8 cellular contexts compared by ENCODE assay signal in the genomic region with DNA sequence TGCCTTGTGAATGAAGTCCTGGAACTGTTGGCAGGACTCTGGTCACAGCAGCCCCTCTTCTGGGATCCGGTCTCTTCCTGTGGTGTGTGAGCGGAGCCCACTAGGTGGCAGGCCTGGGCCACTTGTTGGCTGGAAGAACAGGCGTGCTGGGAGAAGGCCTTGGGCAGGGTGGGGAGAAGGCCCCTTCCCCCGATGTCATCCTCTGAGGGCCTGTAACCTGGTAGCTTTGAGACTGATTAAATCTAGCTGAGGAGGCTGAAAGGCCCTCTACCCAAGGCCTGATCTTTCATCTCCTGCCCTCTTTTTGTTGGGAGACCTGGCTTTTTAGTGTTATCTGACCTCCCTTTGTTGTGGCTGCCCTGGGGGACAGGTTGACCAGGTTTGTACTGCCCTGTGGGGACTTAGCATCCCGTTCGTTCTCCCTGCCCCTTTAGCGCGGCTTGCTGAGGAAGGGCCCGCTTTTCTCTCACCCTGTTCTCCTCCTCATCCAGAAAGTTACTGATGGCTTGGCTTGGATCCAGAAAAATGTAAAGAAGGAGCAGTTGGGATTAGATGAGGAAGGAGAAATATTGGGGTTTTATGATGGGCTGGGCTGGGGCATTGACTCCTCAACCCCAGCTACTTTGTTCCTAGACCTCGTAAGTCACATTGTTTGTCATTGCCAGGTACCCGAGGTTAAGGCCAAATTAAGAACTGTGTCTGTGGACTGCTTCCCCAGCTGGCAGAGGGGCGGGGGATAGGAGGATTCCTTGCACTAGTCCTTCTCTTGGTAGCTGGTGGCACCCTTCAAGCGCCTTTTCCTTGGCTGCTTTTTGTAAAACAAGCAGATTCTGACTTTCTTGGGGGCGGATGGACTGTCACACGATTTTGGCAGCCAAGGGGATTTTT. TPM values are rescaled to one million over a fixed set of nuclear protein-coding genes. Genes with fewer than 3 reads are reported as not detected.
A peak's percentile ranks its signal among the peaks of the same experiment; 100 is the strongest.
DNase-seq lines count a peak whose midpoint lies in the region; ATAC-seq and TF ChIP-seq lines count a peak whose summit lies in the region.

No MANE protein-coding gene starts in this region.

- H3K4me2 ChIP-seq in KMS-11, result peak overlapping the region; percentile 23; the same call in 1 of the 2 replicates

- no peaks in the 10 kb centered on the region for H3K9me3 Mint-ChIP-seq in activated naive CD4-positive, alpha-beta T cell treated with anti-CD3 and anti-CD28 coated beads, Interleukin-2, amount 50 U/mL, for 72 hours

- ATAC-seq in GM18498 (IDR thresholded peaks at IDR 0.05; ENCODE audit: unreplicated experiment) (peak; percentile 69), Right ventricle myocardium superior (ENCODE audit: poor library complexity) (peak; percentile 96), HG03378 (IDR thresholded peaks at IDR 0.05; ENCODE audit: unreplicated experiment) (no peak)
- peak; percentile 79 to 87 for ATAC-seq in activated naive CD4-positive, alpha-beta T cell treated with anti-CD3 and anti-CD28 coated beads, Interleukin-2, amount 50 U/mL, for 72 hours

- H3K4me3 ChIP-seq in AG04450 (ENCODE audit: low read depth, low read length) (no peak overlapping the region), KMS-11 (IDR thresholded peaks at IDR 0.05; ENCODE audit: insufficient read depth, low read depth, low read length) (no peak overlapping the region)

- no peaks in the 10 kb centered on the region for H4K20me1 ChIP-seq in KMS-11 (ENCODE audit: insufficient read depth)

- TF ChIP-seq CTCF in AG04450 (IDR thresholded peaks at IDR 0.05; ENCODE audit: low read depth, low read length) (peak; percentile 97), KMS-11 (conservative IDR thresholded peaks at IDR 0.05; ENCODE audit: low read depth, low read length) (peak; percentile 93)

- H3K27ac Mint-ChIP-seq in activated naive CD4-positive, alpha-beta T cell treated with anti-CD3 and anti-CD28 coated beads, Interleukin-2, amount 50 U/mL, for 72 hours, result no peak overlapping the region

- CTCF ChIA-PET in AG04450 (lab: Charles Lee), result interaction anchor here (0.6 to 4.4 kb wide), 71 partner anchors 10 to 823 kb away, joined by 3 to 27 read pairs (median 4); partner anchors contain the start of genes CHCHD6 and PLXNA1

- intact Hi-C loops in Right ventricle myocardium superior (cut with DNase I), result loop anchor here (2.0 kb wide), 1 partner anchor 230 kb away; the partner anchor contains the start of gene PLXNA1

- H3K9ac ChIP-seq in KMS-11, result no peak overlapping the region

- peaks cover 11% of the 10 kb centered on the region for H3K4me1 ChIP-seq in KMS-11 (ENCODE audit: low read depth, poor library complexity, severe bottlenecking)

- no peaks in the 10 kb centered on the region for H3K79me2 ChIP-seq in KMS-11 (ENCODE audit: insufficient read depth, low read depth)

- no peaks in the 10 kb centered on the region for H3K36me3 ChIP-seq in KMS-11 (ENCODE audit: insufficient read depth)

- POLR2A ChIA-PET in AG04450 (lab: Yijun Ruan, JAX), result interaction anchor here (1.0 to 1.3 kb wide), 3 partner anchors 99 to 250 kb away, joined by 3 to 4 read pairs (median 3); partner anchors contain the start of gene PLXNA1

- H3K27me3 ChIP-seq in AG04450 (ENCODE audit: control insufficient read depth, insufficient read depth, low read length), result no peaks in the 10 kb centered on the region
- no peaks in the 10 kb centered on the region for H3K27me3 ChIP-seq in KMS-11 (ENCODE audit: insufficient read depth, low read depth)

- H3K27ac ChIP-seq in AG04450 (ENCODE audit: low read depth, low read length), result peak overlapping the region; percentile 31
- no peak overlapping the region for H3K27ac ChIP-seq in KMS-11

- peaks cover 0 to 3% of the 10 kb centered on the region in 2 donors for H3K36me3 Mint-ChIP-seq in activated naive CD4-positive, alpha-beta T cell treated with anti-CD3 and anti-CD28 coated beads, Interleukin-2, amount 50 U/mL, for 72 hours

- peak; percentile 57 for DNase-seq in AG04450 (ENCODE audit: low read depth, low spot score)
- DNase-seq in RPMI7951 (ENCODE audit: low read depth), result peak; percentile 75
- peak in 1 of 2 donors; percentile 57 for DNase-seq in activated naive CD4-positive, alpha-beta T cell treated with anti-CD3 and anti-CD28 coated beads, Interleukin-2, amount 50 U/mL, for 72 hours (ENCODE audit: low spot score in 2 of 2)
- DNase-seq in Right ventricle myocardium superior, result peak; percentile 88
- DNase-seq in pons (ENCODE audit: low spot score), result peak; percentile 79

- no peaks in the 10 kb centered on the region for H3K9me3 ChIP-seq in AG04450 (ENCODE audit: control insufficient read depth, insufficient read depth, low read length)

- H2AFZ ChIP-seq in KMS-11 (ENCODE audit: low read depth), result no peak overlapping the region

RNA-seq across cellular contexts. Expression of gene CHCHD6, which starts 48.5 kb away (rescaled TPM):
- 14.0 and 16.5 TPM in 2 replicates for polyA plus RNA-seq in AG04450 (2011; rRNA removed)
- polyA minus RNA-seq in AG04450 (2011; rRNA and poly(A)+ RNA removed), result 6.7 and 7.1 TPM in 2 replicates
- 18.7 and 23.0 TPM in 2 replicates for total RNA-seq in RPMI7951 (2014; rRNA removed; shearing (Covaris generic))
- 10 to 100 TPM; 13.6 to 19.7 TPM for total RNA-seq in activated naive CD4-positive, alpha-beta T cell treated with anti-CD3 and anti-CD28 coated beads, Interleukin-2, amount 50 U/mL, for 72 hours
- total RNA-seq in Right ventricle myocardium superior, result 8.3 TPM
